In genomic region chr7:55499591-55499990, GRCh38 we compare ENCODE assay signal across 17 cellular contexts.
DNase-seq lines count a peak whose midpoint lies in the region; ATAC-seq and TF ChIP-seq lines count a peak whose summit lies in the region.
"Had no signal": no experiment of that assay in that cellular context is flagged by ENCODE, and none has a peak within 500 bp of the region (broad histone marks: within the 10 kb centered on the region; RNA-seq: fewer than 3 reads in every experiment).

No MANE protein-coding gene starts in this region.

- H3K79me2 ChIP-seq in H9 (ENCODE audit: insufficient read depth, low read length), result no peaks in the 10 kb centered on the region; the same call in 1 of the 2 replicates
- peaks cover 14% of the 10 kb centered on the region; the same call in 1 of the 2 replicates for H3K79me2 ChIP-seq in OCI-LY7 (ENCODE audit: insufficient read depth, low read depth, low read length)

- H4K91ac ChIP-seq in H9 (ENCODE audit: insufficient read length, low read depth, low read length) (no peak overlapping the region), neuronal stem cell (ENCODE audit: low read depth, low read length, poor library complexity) (no peak overlapping the region)

- H3K4me3 Mint-ChIP-seq in activated T-cell treated with anti-CD3 and anti-CD28 coated beads, Interleukin-2, amount 50 U/mL, for 72 hours, result no peak overlapping the region
- no peak overlapping the region for H3K4me3 Mint-ChIP-seq in H9
- H3K4me3 Mint-ChIP-seq in effector memory CD8-positive, alpha-beta T cell, result no peak overlapping the region

- peak overlapping the region; percentile 36 for H3K27ac Mint-ChIP-seq in activated T-cell treated with anti-CD3 and anti-CD28 coated beads, Interleukin-2, amount 50 U/mL, for 72 hours
- H3K27ac Mint-ChIP-seq in H9, result peak overlapping the region in 2 of 3 experiments; percentile 30 to 46; a peak in 1 of 7 replicates
- H3K27ac Mint-ChIP-seq in effector memory CD8-positive, alpha-beta T cell, result peak overlapping the region; percentile 35 to 70

- no peak overlapping the region for H2BK5ac ChIP-seq in H9 (ENCODE audit: insufficient read length, low read length)
- peak overlapping the region; percentile 35 for H2BK5ac ChIP-seq in neuronal stem cell (ENCODE audit: low read length)

- H3K4me3 ChIP-seq in neuronal stem cell (ENCODE audit: low read length in 2 of 2), result no peak overlapping the region
- no peak overlapping the region for H3K4me3 ChIP-seq in OCI-LY7 (ENCODE audit: low read depth, low read length, poor library complexity, severe bottlenecking)
- H3K4me3 ChIP-seq in A673 (ENCODE audit: low read depth, low read length, poor library complexity, severe bottlenecking), result no peak overlapping the region
- H3K4me3 ChIP-seq: GM23248 had no signal

- H3K9ac ChIP-seq in H9 (ENCODE audit: extremely low read depth, insufficient read length, low read length) (no peak overlapping the region), neuronal stem cell (ENCODE audit: low read depth, low read length, poor library complexity) (no peak overlapping the region)
- H3K9ac ChIP-seq: GM23248 had no signal

- H3K4me1 ChIP-seq in H9 (ENCODE audit: insufficient read depth, low read length) (no peaks in the 10 kb centered on the region), neuronal stem cell (ENCODE audit: control insufficient read depth in 2 of 2, insufficient read depth in 1 of 2, low read depth in 1 of 2, low read length in 2 of 2) (peaks cover 0 to 32% of the 10 kb centered on the region in 2 donors), OCI-LY7 (ENCODE audit: insufficient read depth, low read length, poor library complexity, severe bottlenecking) (peaks cover 31% of the 10 kb centered on the region), A673 (ENCODE audit: insufficient read depth, low read length, poor library complexity, severe bottlenecking) (no peaks in the 10 kb centered on the region)

- peaks cover 52% of the 10 kb centered on the region for H3K4me1 Mint-ChIP-seq in activated T-cell treated with anti-CD3 and anti-CD28 coated beads, Interleukin-2, amount 50 U/mL, for 72 hours (ENCODE audit: low read depth)
- peaks cover 25 to 39% of the 10 kb centered on the region in 2 experiments for H3K4me1 Mint-ChIP-seq in H9
- H3K4me1 Mint-ChIP-seq in effector memory CD8-positive, alpha-beta T cell (ENCODE audit: low read depth in 2 of 2), result peaks cover 43 to 56% of the 10 kb centered on the region in 2 donors

- no peak overlapping the region for H2BK120ac ChIP-seq in H9 (ENCODE audit: low read depth, low read length, poor library complexity, severe bottlenecking)
- no peak overlapping the region for H2BK120ac ChIP-seq in neuronal stem cell (ENCODE audit: low read depth, low read length)

- H3K27ac ChIP-seq in H9 (ENCODE audit: insufficient read length, low read depth, low read length), result no peak overlapping the region
- no peak overlapping the region for H3K27ac ChIP-seq in neuronal stem cell (replicated peaks; ENCODE audit: low read length)
- H3K27ac ChIP-seq in OCI-LY7 (ENCODE audit: low read depth, low read length, poor library complexity, severe bottlenecking), result no peak overlapping the region
- H3K27ac ChIP-seq in A673 (ENCODE audit: low read depth, low read length, poor library complexity, severe bottlenecking), result no peak overlapping the region
- H3K27ac ChIP-seq: GM23248, HL-60 had no signal

- TF ChIP-seq CTCF in H9 (conservative IDR thresholded peaks at IDR 0.05) (no peak), OCI-LY7 (conservative IDR thresholded peaks at IDR 0.05; ENCODE audit: low read length) (no peak), A673 (conservative IDR thresholded peaks at IDR 0.05; ENCODE audit: low read depth, low read length) (no peak)

- H3K36me3 ChIP-seq in neuronal stem cell (replicated peaks in 1 of 2; ENCODE audit: control insufficient read depth in 2 of 2, insufficient read depth in 2 of 2, low read length in 2 of 2) (peaks cover 0 to 55% of the 10 kb centered on the region in 2 donors), OCI-LY7 (ENCODE audit: insufficient read depth, low read length) (peaks cover 47% of the 10 kb centered on the region; the same call in 1 of the 2 replicates), A673 (ENCODE audit: insufficient read depth, low read length, poor library complexity, severe bottlenecking) (no peaks in the 10 kb centered on the region)

- intact Hi-C loops in OCI-LY7 (cut with micrococcal nuclease; ENCODE audit: unreplicated experiment) (no loop called here), A673 (cut with micrococcal nuclease; ENCODE audit: unreplicated experiment) (no loop called here)

- no peaks in the 10 kb centered on the region for H3K23me2 ChIP-seq in H9 (ENCODE audit: insufficient read length, low read depth, low read length, poor library complexity, severe bottlenecking)

- no peak for DNase-seq in activated T-cell treated with anti-CD3 and anti-CD28 coated beads, Interleukin-2, amount 50 U/mL, for 72 hours
- DNase-seq in activated T-cell treated with anti-CD3 and anti-CD28 coated beads for 4 hours (no peak), H9 (no peak), neuronal stem cell (ENCODE audit: low spot score) (no peak), OCI-LY7 (ENCODE audit: low spot score) (no peak), RPMI8226 (no peak), A673 (ENCODE audit: low spot score) (no peak)
- DNase-seq in effector memory CD8-positive, alpha-beta T cell, result no peak
- DNase-seq: DND-41, GDM1, GM23248, KG1, NCI-H1048, NCI-H226, NCI-H526 treated with DMSO at 0.1 percent for 48 hours, PC-3 had no signal

- H2AFZ ChIP-seq in H9 (ENCODE audit: low read length) (no peak overlapping the region), neuronal stem cell (ENCODE audit: low read length) (no peak overlapping the region), OCI-LY7 (ENCODE audit: low read length) (no peak overlapping the region)
- H2AFZ ChIP-seq: GM23248 had no signal

- H2BK20ac ChIP-seq in H9 (ENCODE audit: low read depth, low read length, poor library complexity, severe bottlenecking), result no peak overlapping the region

- no peak overlapping the region for H3K4me2 ChIP-seq in H9 (ENCODE audit: insufficient read depth, insufficient read length, low read length)
- H3K4me2 ChIP-seq in neuronal stem cell (ENCODE audit: insufficient read depth, low read length, poor library complexity, severe bottlenecking), result no peak overlapping the region
- H3K4me2 ChIP-seq in OCI-LY7 (ENCODE audit: low read length), result no peak overlapping the region

- BruUV-seq in OCI-LY7 (replicated peaks; lab: Mats Ljungman, UMichigan) (no TSS peak), A673 (replicated peaks; lab: Mats Ljungman, UMichigan) (no TSS peak)

- H2BK12ac ChIP-seq in H9 (ENCODE audit: insufficient read length, low read depth, low read length) (no peak overlapping the region), neuronal stem cell (ENCODE audit: low read length) (no peak overlapping the region)

- no peak overlapping the region for H4K5ac ChIP-seq in H9 (ENCODE audit: insufficient read length, low read depth, low read length)

- no CpG with 5 or more reads among the region's 12 CpGs for WGBS in H9 (ENCODE audit: extremely low coverage, insufficient read length, low lambda C conversion rate)
- no CpG with 5 or more reads among the region's 12 CpGs for WGBS in neuronal stem cell (ENCODE audit: extremely low coverage in 2 of 2, insufficient read length in 2 of 2, insufficient replicate concordance in 1 of 2), 2 donors

- no peak overlapping the region for H3K56ac ChIP-seq in H9 (ENCODE audit: insufficient read length, low read depth, low read length)

- no peak overlapping the region for H4K8ac ChIP-seq in H9 (replicated peaks; ENCODE audit: insufficient read length, low read depth, low read length)
- no peak overlapping the region for H4K8ac ChIP-seq in neuronal stem cell (ENCODE audit: low read depth, low read length)

- POLR2A ChIA-PET in OCI-LY7 (lab: Charles Lee), result no interaction called here
- POLR2A ChIA-PET in A673 (lab: Charles Lee; ENCODE audit: low non-redundant PET), result no interaction called here

- no peak overlapping the region for H3T11ph ChIP-seq in H9 (ENCODE audit: low read length)

- H2AK5ac ChIP-seq in H9 (ENCODE audit: insufficient read length, low read length) (no peak overlapping the region), neuronal stem cell (ENCODE audit: low read depth, low read length) (no peak overlapping the region)

- H2BK15ac ChIP-seq in H9 (ENCODE audit: low read depth, low read length) (no peak overlapping the region), neuronal stem cell (ENCODE audit: low read length) (peak overlapping the region; percentile 84)

- H3K4ac ChIP-seq in H9 (ENCODE audit: low read depth, low read length) (no peak overlapping the region), neuronal stem cell (ENCODE audit: low read length) (no peak overlapping the region)

- ATAC-seq in activated T-cell treated with anti-CD3 and anti-CD28 coated beads, Interleukin-2, amount 50 U/mL, for 72 hours (replicated peaks in 1 of 2), result no peak
- no peak for ATAC-seq in effector memory CD8-positive, alpha-beta T cell (replicated peaks)
- ATAC-seq: PC-3 had no signal

- H3K27me3 Mint-ChIP-seq in activated T-cell treated with anti-CD3 and anti-CD28 coated beads, Interleukin-2, amount 50 U/mL, for 72 hours (ENCODE audit: low read depth), result no peaks in the 10 kb centered on the region
- H3K27me3 Mint-ChIP-seq in H9 (ENCODE audit: low read depth), result no peaks in the 10 kb centered on the region
- no peaks in the 10 kb centered on the region for H3K27me3 Mint-ChIP-seq in effector memory CD8-positive, alpha-beta T cell

- H3K18ac ChIP-seq in H9 (ENCODE audit: insufficient read length, low read depth, low read length), result no peak overlapping the region
- H3K18ac ChIP-seq in neuronal stem cell (ENCODE audit: low read length), result peak overlapping the region; percentile 59

- H3K9me3 ChIP-seq in H9 (ENCODE audit: control insufficient read depth, low read depth, low read length), result no peaks in the 10 kb centered on the region
- no peaks in the 10 kb centered on the region for H3K9me3 ChIP-seq in neuronal stem cell (replicated peaks in 1 of 2; ENCODE audit: control insufficient read depth in 2 of 2, insufficient read depth in 1 of 2, low read depth in 1 of 2, low read length in 2 of 2)
- no peaks in the 10 kb centered on the region for H3K9me3 ChIP-seq in OCI-LY7 (ENCODE audit: low read length)
- H3K9me3 ChIP-seq in A673 (ENCODE audit: low read depth, low read length, poor library complexity, severe bottlenecking), result no peaks in the 10 kb centered on the region

- no peaks in the 10 kb centered on the region for H3K9me2 ChIP-seq in OCI-LY7 (ENCODE audit: insufficient read depth, low read length)

- H3K27me3 ChIP-seq in H9 (ENCODE audit: insufficient read depth, low read length) (no peaks in the 10 kb centered on the region), neuronal stem cell (ENCODE audit: control insufficient read depth in 3 of 3, insufficient read depth in 3 of 3, low read depth in 1 of 3, low read length in 3 of 3) (no peaks in the 10 kb centered on the region), A673 (replicated peaks; ENCODE audit: insufficient read depth, low read depth, low read length, poor library complexity) (no peaks in the 10 kb centered on the region)

- H3K79me1 ChIP-seq in H9 (ENCODE audit: insufficient read depth, low read depth, low read length, poor library complexity, severe bottlenecking) (peaks cover 3% of the 10 kb centered on the region), neuronal stem cell (ENCODE audit: low read depth, low read length) (no peaks in the 10 kb centered on the region)

- H3K14ac ChIP-seq in H9 (ENCODE audit: insufficient read depth, low read length) (no peak overlapping the region), neuronal stem cell (ENCODE audit: low read length) (no peak overlapping the region)

- H3K23ac ChIP-seq in H9 (ENCODE audit: insufficient read length, low read depth, low read length), result no peak overlapping the region
- no peak overlapping the region for H3K23ac ChIP-seq in neuronal stem cell (ENCODE audit: low read depth, low read length, poor library complexity)

- no peaks in the 10 kb centered on the region for H3K9me3 Mint-ChIP-seq in activated T-cell treated with anti-CD3 and anti-CD28 coated beads, Interleukin-2, amount 50 U/mL, for 72 hours
- no peaks in the 10 kb centered on the region for H3K9me3 Mint-ChIP-seq in H9
- H3K9me3 Mint-ChIP-seq in effector memory CD8-positive, alpha-beta T cell, result no peaks in the 10 kb centered on the region

- CTCF ChIA-PET in OCI-LY7 (lab: Charles Lee; ENCODE audit: unreplicated experiment), result no interaction called here
- CTCF ChIA-PET in A673 (lab: Charles Lee), result no interaction called here

- H3K36me3 Mint-ChIP-seq in activated T-cell treated with anti-CD3 and anti-CD28 coated beads, Interleukin-2, amount 50 U/mL, for 72 hours (ENCODE audit: insufficient read depth in 2 of 2), result peaks cover 4 to 14% of the 10 kb centered on the region in 2 donors
- H3K36me3 Mint-ChIP-seq in H9 (ENCODE audit: insufficient read depth in 1 of 3, low read depth in 3 of 3), result peaks cover 0 to 23% (median 22%) of the 10 kb centered on the region in 3 experiments; a peak in 6 of 7 replicates
- peaks cover 33% of the 10 kb centered on the region for H3K36me3 Mint-ChIP-seq in effector memory CD8-positive, alpha-beta T cell (ENCODE audit: insufficient read depth)

- no peaks in the 10 kb centered on the region for H4K20me1 ChIP-seq in H9 (ENCODE audit: control insufficient read depth, insufficient read depth, insufficient read length)
- no peaks in the 10 kb centered on the region for H4K20me1 ChIP-seq in OCI-LY7 (ENCODE audit: insufficient read depth, low read length)
